Comparison of ENCODE assay signal across 25 cellular contexts in the genomic region with DNA sequence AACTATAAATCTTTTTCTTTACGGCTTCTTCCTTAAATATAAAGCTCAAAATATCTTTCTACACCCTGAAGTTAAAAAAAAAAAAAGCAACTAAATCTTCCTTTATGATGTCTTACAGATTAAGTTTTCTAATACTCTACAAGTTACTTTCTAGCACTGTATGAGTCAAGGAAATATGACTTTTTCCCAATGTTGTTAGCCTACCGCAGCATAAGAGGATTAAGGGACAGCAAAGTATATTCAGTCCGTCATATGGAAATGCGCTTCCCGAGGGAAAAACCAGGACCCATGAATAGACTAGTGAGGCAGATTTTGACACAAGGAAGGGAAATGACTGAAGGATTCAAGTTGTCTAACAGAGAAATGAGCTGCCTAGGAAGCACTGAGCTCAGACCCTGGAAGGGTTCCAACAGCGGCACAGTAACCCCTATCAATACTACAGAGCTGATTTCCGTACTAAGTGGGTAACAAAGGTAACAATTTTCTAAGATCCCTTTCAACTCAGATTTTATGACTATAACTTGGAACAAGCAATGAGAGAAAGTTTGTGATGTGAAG. TPM values are rescaled to one million over a fixed set of nuclear protein-coding genes. Genes with fewer than 3 reads are reported as not detected.
DNase-seq lines count a peak whose midpoint lies in the region; ATAC-seq, FAIRE-seq and TF ChIP-seq lines count a peak whose summit lies in the region.
"Had no signal": no experiment of that assay in that cellular context is flagged by ENCODE, and none has a peak within 500 bp of the region (broad histone marks: within the 10 kb centered on the region; RNA-seq: fewer than 3 reads in every experiment).

No MANE protein-coding gene starts in this region.

- H2AFZ ChIP-seq in astrocyte (ENCODE audit: low read depth, low read length): no peak overlapping the region

- FAIRE-seq in astrocyte (lab: Jason Lieb, UNC): no peak
- FAIRE-seq: GM12878, H1 had no signal

- ATAC-seq in GM21723 (IDR thresholded peaks at IDR 0.05; ENCODE audit: unreplicated experiment) (no peak), GM18511 (IDR thresholded peaks at IDR 0.05; ENCODE audit: unreplicated experiment) (no peak)
- no peak for ATAC-seq in stimulated activated memory B cell treated with anti-CD40 and anti-IgM and Interleukin-4, amounts not matched to agents 10 μg/mL and 1 μg/mL and 100 μg/mL, for 72 hours
- ATAC-seq: activated CD8-positive, alpha-beta T cell treated with anti-CD3 and anti-CD28 coated beads, Interleukin-2, amount 10 ng/mL, durations not matched to agents 7 days and 5 days; naive thymus-derived CD4-positive, alpha-beta T cell had no signal

- H3K36me3 Mint-ChIP-seq in astrocyte (ENCODE audit: low read depth, unreplicated experiment) (no peaks in the 10 kb centered on the region), glutamatergic neuron (ENCODE audit: unreplicated experiment) (no peaks in the 10 kb centered on the region)
- no peaks in the 10 kb centered on the region for H3K36me3 Mint-ChIP-seq in stimulated activated memory B cell treated with anti-CD40 and anti-IgM and Interleukin-4, amounts not matched to agents 10 μg/mL and 1 μg/mL and 100 μg/mL, for 72 hours
- H3K36me3 Mint-ChIP-seq: naive thymus-derived CD4-positive, alpha-beta T cell had no signal

- H3K4me1 ChIP-seq in HEK293 (ENCODE audit: control insufficient read depth, insufficient read depth, low read length): peaks cover 17% of the 10 kb centered on the region
- H3K4me1 ChIP-seq in astrocyte (ENCODE audit: insufficient read depth, low read length): peaks cover 20% of the 10 kb centered on the region
- H3K4me1 ChIP-seq in testis: no peaks in the 10 kb centered on the region

- peak overlapping the region; percentile 39 for H3K4me2 ChIP-seq in astrocyte (ENCODE audit: low read length)
- H3K4me2 ChIP-seq: smooth muscle cell had no signal

- WGBS in testis, 2 donors: 70 to 80% methylated on average over 7 of the region's 7 CpGs

- POLR2A ChIA-PET in HEK293 (lab: Yijun Ruan, JAX): interaction anchor here (0.6 to 1.3 kb wide), 2 partner anchors 7 to 12 kb away, joined by 3 to 7 read pairs; a partner anchor contains a TSS

- H3K9me3 Mint-ChIP-seq in astrocyte (ENCODE audit: unreplicated experiment): no peaks in the 10 kb centered on the region
- H3K9me3 Mint-ChIP-seq in glutamatergic neuron (ENCODE audit: unreplicated experiment): peaks cover 1% of the 10 kb centered on the region
- no peaks in the 10 kb centered on the region for H3K9me3 Mint-ChIP-seq in stimulated activated memory B cell treated with anti-CD40 and anti-IgM and Interleukin-4, amounts not matched to agents 10 μg/mL and 1 μg/mL and 100 μg/mL, for 72 hours

- peaks cover 34% of the 10 kb centered on the region for H3K4me1 Mint-ChIP-seq in astrocyte (ENCODE audit: low read depth, unreplicated experiment)
- peaks cover 32% of the 10 kb centered on the region for H3K4me1 Mint-ChIP-seq in glutamatergic neuron (ENCODE audit: low read depth, unreplicated experiment)
- H3K4me1 Mint-ChIP-seq in stimulated activated memory B cell treated with anti-CD40 and anti-IgM and Interleukin-4, amounts not matched to agents 10 μg/mL and 1 μg/mL and 100 μg/mL, for 72 hours: no peaks in the 10 kb centered on the region

- H3K36me3 ChIP-seq in HEK293 (ENCODE audit: control insufficient read depth in 2 of 2, insufficient read depth in 1 of 2, low read length in 2 of 2): no peaks in the 10 kb centered on the region; a peak in 1 of 3 replicates
- no peaks in the 10 kb centered on the region for H3K36me3 ChIP-seq in astrocyte (ENCODE audit: insufficient read depth, low read length)
- no peaks in the 10 kb centered on the region for H3K36me3 ChIP-seq in testis (ENCODE audit: low read depth, missing control alignments)
- H3K36me3 ChIP-seq: ovary had no signal

- DNase-seq in astrocyte (ENCODE audit: low read depth) (no peak), glutamatergic neuron (no peak), testis (peak; percentile 66)
- DNase-seq: activated CD8-positive, alpha-beta T cell treated with anti-CD3 and anti-CD28 coated beads, Interleukin-2, amount 10 ng/mL, durations not matched to agents 7 days and 5 days; cerebellar nuclear complex; islet precursor cell; midbrain; naive thymus-derived CD4-positive, alpha-beta T cell; NCI-H1092 treated with DMSO at 0.1 percent for 48 hours; NCI-H187; NCI-H2227 treated with DMSO at 0.1 percent for 48 hours; ovary; retina; stimulated activated CD4-positive, alpha-beta T cell treated with anti-CD3 and anti-CD28 coated beads, Interleukin-1b, Interleukin-23, amount 100 ng/mL, for 48 hours; T-helper 2 cell; trophoblast cell had no signal

- H3K27me3 ChIP-seq in astrocyte (ENCODE audit: insufficient read depth, low read length) (no peaks in the 10 kb centered on the region), testis (no peaks in the 10 kb centered on the region)
- H3K27me3 ChIP-seq: ovary had no signal

- H3K4me3 Mint-ChIP-seq in astrocyte (ENCODE audit: unreplicated experiment) (no peak overlapping the region), glutamatergic neuron (ENCODE audit: unreplicated experiment) (peak overlapping the region; percentile 48)
- H3K4me3 Mint-ChIP-seq in stimulated activated memory B cell treated with anti-CD40 and anti-IgM and Interleukin-4, amounts not matched to agents 10 μg/mL and 1 μg/mL and 100 μg/mL, for 72 hours: no peak overlapping the region
- H3K4me3 Mint-ChIP-seq: activated CD8-positive, alpha-beta T cell treated with anti-CD3 and anti-CD28 coated beads, Interleukin-2, amount 10 ng/mL, durations not matched to agents 7 days and 5 days; activated naive CD8-positive, alpha-beta T cell; naive thymus-derived CD4-positive, alpha-beta T cell had no signal

- TF ChIP-seq POLR2A in testis (IDR thresholded peaks at IDR 0.05): no peak

- H3K27me3 Mint-ChIP-seq in astrocyte (ENCODE audit: low read depth, unreplicated experiment) (no peaks in the 10 kb centered on the region), glutamatergic neuron (ENCODE audit: unreplicated experiment) (no peaks in the 10 kb centered on the region)
- peaks cover 27% of the 10 kb centered on the region for H3K27me3 Mint-ChIP-seq in stimulated activated memory B cell treated with anti-CD40 and anti-IgM and Interleukin-4, amounts not matched to agents 10 μg/mL and 1 μg/mL and 100 μg/mL, for 72 hours

- H3K9me3 ChIP-seq in HEK293 (ENCODE audit: control insufficient read depth, insufficient read depth, low read depth, low read length) (no peaks in the 10 kb centered on the region), astrocyte (ENCODE audit: insufficient read depth, low read depth, low read length) (no peaks in the 10 kb centered on the region), testis (no peaks in the 10 kb centered on the region)
- H3K9me3 ChIP-seq: ovary had no signal

- intact Hi-C loops in testis (cut with DNase I; ENCODE audit: low total_unique reads): no loop called here

- CTCF ChIA-PET in HEK293 (lab: Yijun Ruan, JAX): interaction anchor here (0.7 to 1.5 kb wide), 2 partner anchors 10 to 64 kb away, joined by 3 to 5 read pairs; no protein-coding TSS in a partner anchor

- H3K27ac ChIP-seq in HEK293 (ENCODE audit: extremely low read depth, low read depth, low read length): no peak overlapping the region
- no peak overlapping the region for H3K27ac ChIP-seq in astrocyte (ENCODE audit: low read depth, low read length)
- H3K27ac ChIP-seq in testis: no peak overlapping the region
- H3K27ac ChIP-seq: C4-2B, ovary had no signal

- peaks cover 48% of the 10 kb centered on the region for H4K20me1 ChIP-seq in astrocyte (ENCODE audit: insufficient read depth, low read length)

- H3K79me2 ChIP-seq in astrocyte (ENCODE audit: insufficient read depth, low read length): peaks cover 96% of the 10 kb centered on the region

- TF ChIP-seq CTCF in HEK293 (tag by site-specific recombination; IDR thresholded peaks at IDR 0.05): no peak
- no peak for TF ChIP-seq CTCF in astrocyte (IDR thresholded peaks at IDR 0.05; ENCODE audit: insufficient read depth, low read depth, low read length)
- TF ChIP-seq CTCF in glutamatergic neuron (IDR thresholded peaks at IDR 0.05; ENCODE audit: partially characterized antibody, unreplicated experiment): no peak
- TF ChIP-seq CTCF in testis (IDR thresholded peaks at IDR 0.05): no peak

- no peak overlapping the region for H3K27ac Mint-ChIP-seq in astrocyte (ENCODE audit: unreplicated experiment)
- H3K27ac Mint-ChIP-seq in glutamatergic neuron (ENCODE audit: unreplicated experiment): peak overlapping the region; percentile 59
- H3K27ac Mint-ChIP-seq in stimulated activated memory B cell treated with anti-CD40 and anti-IgM and Interleukin-4, amounts not matched to agents 10 μg/mL and 1 μg/mL and 100 μg/mL, for 72 hours: no peak overlapping the region
- H3K27ac Mint-ChIP-seq: activated CD8-positive, alpha-beta T cell treated with anti-CD3 and anti-CD28 coated beads, Interleukin-2, amount 10 ng/mL, durations not matched to agents 7 days and 5 days; activated naive CD8-positive, alpha-beta T cell; naive thymus-derived CD4-positive, alpha-beta T cell had no signal

- H3K9ac ChIP-seq in astrocyte (ENCODE audit: low read length): peak overlapping the region; percentile 4

- no peak overlapping the region for H3K4me3 ChIP-seq in HEK293 (ENCODE audit: low read depth, low read length)
- no peak overlapping the region for H3K4me3 ChIP-seq in astrocyte (ENCODE audit: insufficient read depth, low read depth, low read length)
- H3K4me3 ChIP-seq in testis: no peak overlapping the region
- H3K4me3 ChIP-seq: GM12878, ovary, smooth muscle cell had no signal

TF ChIP-seq in HEK293, 187 proteins besides CTCF, POLR2A, EP300 and RAD21 (continues in another document):
- peak; percentile 62 for TF ChIP-seq PRDM1 (tag by site-specific recombination; IDR thresholded peaks at IDR 0.05)
- TF ChIP-seq IKZF3 (tag by site-specific recombination; IDR thresholded peaks at IDR 0.05): peak; percentile 24; the same call in 1 of the 2 replicates

RNA-seq across cellular contexts. Expression of a gene that starts 12.0 kb away (rescaled TPM):
- total RNA-seq in astrocyte (76.3 and 90.8 TPM in 2 replicates), glutamatergic neuron (ENCODE audit: unreplicated experiment) (75.2 TPM), testis (100 to 1,000 TPM; 118 to 151 TPM)
- polyA plus RNA-seq in testis (ENCODE audit: insufficient read depth, low read depth, low replicate concordance): 130 TPM

RNA-seq across cellular contexts. Expression of a gene that starts 12.4 kb away (rescaled TPM):
- total RNA-seq in astrocyte (14.1 and 16.5 TPM in 2 replicates), glutamatergic neuron (ENCODE audit: unreplicated experiment) (12.9 TPM), testis (10 to 100 TPM; 28.0 to 30.1 TPM)
- 13.3 TPM for polyA plus RNA-seq in testis (ENCODE audit: insufficient read depth, low read depth, low replicate concordance)
- total RNA-seq: activated CD8-positive, alpha-beta T cell treated with anti-CD3 and anti-CD28 coated beads, Interleukin-2, amount 10 ng/mL, durations not matched to agents 7 days and 5 days had no signal
